In the genomic region with DNA sequence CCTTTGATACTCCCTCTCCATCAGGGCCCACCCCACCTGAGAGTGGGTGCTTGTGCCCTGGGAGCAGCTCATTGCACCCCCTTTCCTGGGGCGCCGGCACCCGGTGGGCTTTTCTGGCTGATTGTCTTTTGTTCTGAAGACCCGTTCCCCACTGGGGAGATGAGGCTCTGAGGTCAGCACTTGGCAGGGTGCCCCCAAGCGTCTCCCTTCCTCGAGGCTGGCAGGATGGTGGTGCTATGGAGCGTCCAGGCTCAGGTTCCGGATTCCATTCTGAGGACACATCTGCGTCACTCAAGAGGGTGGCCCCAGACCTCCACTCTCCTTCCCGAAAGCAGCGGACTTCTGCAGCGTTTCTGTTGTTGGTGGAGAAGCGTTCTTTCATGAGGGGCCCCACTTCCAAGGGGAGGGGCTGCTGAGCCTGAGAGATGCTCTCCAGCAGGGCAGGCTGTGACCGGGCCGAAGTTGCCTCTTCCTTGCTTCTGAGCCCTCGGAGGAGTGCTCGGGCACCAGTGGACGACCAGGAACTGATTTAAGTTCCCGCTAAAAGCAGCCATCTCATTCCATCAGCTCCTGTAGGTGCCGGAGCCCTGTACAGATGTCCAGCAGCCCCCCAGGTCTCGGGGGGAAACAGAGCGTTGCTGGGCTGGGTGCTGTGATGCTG, we compare ENCODE assay signal across 34 cellular contexts. TPM values are rescaled to one million over a fixed set of nuclear protein-coding genes. Genes with fewer than 3 reads are reported as not detected.
A peak's percentile ranks its signal among the peaks of the same experiment; 100 is the strongest.
DNase-seq lines count a peak whose midpoint lies in the region; ATAC-seq and TF ChIP-seq lines count a peak whose summit lies in the region.
"Had no signal": no experiment of that assay in that cellular context is flagged by ENCODE, and none has a peak within 500 bp of the region (broad histone marks: within the 10 kb centered on the region; RNA-seq: fewer than 3 reads in every experiment).

No MANE protein-coding gene starts in this region.

- H3K27ac ChIP-seq in rectal smooth muscle tissue (ENCODE audit: low read depth, low read length) = peak overlapping the region; percentile 34
- H3K27ac ChIP-seq in vagina = peak overlapping the region; percentile 39
- no peak overlapping the region for H3K27ac ChIP-seq in CD8-positive, alpha-beta memory T cell (ENCODE audit: low read depth, low read length)
- H3K27ac ChIP-seq: esophagus squamous epithelium, ovary had no signal

- no peaks in the 10 kb centered on the region for H3K27me3 ChIP-seq in rectal smooth muscle tissue (ENCODE audit: control insufficient read depth, insufficient read depth, low read length)
- H3K27me3 ChIP-seq in vagina = no peaks in the 10 kb centered on the region
- H3K27me3 ChIP-seq in CD8-positive, alpha-beta memory T cell (ENCODE audit: insufficient read depth, low read length, poor library complexity, severe bottlenecking) = no peaks in the 10 kb centered on the region
- H3K27me3 ChIP-seq: ovary had no signal

- no peaks in the 10 kb centered on the region for H3K4me1 Mint-ChIP-seq in CD8-positive, alpha-beta memory T cell
- H3K4me1 Mint-ChIP-seq: activated CD8-positive, alpha-beta memory T cell treated with anti-CD3 and anti-CD28 coated beads, Interleukin-2, amount 10 ng/mL, durations not matched to agents 7 days and 5 days; activated naive CD8-positive, alpha-beta T cell treated with anti-CD3 and anti-CD28 coated beads, Interleukin-2, amount 10 ng/mL, durations not matched to agents 7 days and 5 days; CD4-positive, CD25-positive, alpha-beta regulatory T cell; memory B cell; T-helper 17 cell had no signal

- TF ChIP-seq CTCF in vagina (IDR thresholded peaks at IDR 0.05) = no peak

- no peak overlapping the region for H3K4me3 ChIP-seq in rectal smooth muscle tissue (ENCODE audit: low read length)
- no peak overlapping the region for H3K4me3 ChIP-seq in vagina
- no peak overlapping the region for H3K4me3 ChIP-seq in CD8-positive, alpha-beta memory T cell (ENCODE audit: low read length)
- H3K4me3 ChIP-seq: esophagus squamous epithelium, GM12878, ovary had no signal

- CTCF ChIA-PET in CD8-positive, alpha-beta memory T cell (lab: Charles Lee) = no interaction called here

- no peak for TF ChIP-seq POLR2A in vagina (IDR thresholded peaks at IDR 0.05)

- no peak overlapping the region for H3K9ac ChIP-seq in rectal smooth muscle tissue (ENCODE audit: low read length)

- H3K4me1 ChIP-seq in rectal smooth muscle tissue (ENCODE audit: control insufficient read depth, insufficient read depth, low read length) = peaks cover 11% of the 10 kb centered on the region
- peaks cover 54% of the 10 kb centered on the region for H3K4me1 ChIP-seq in vagina
- no peaks in the 10 kb centered on the region for H3K4me1 ChIP-seq in CD8-positive, alpha-beta memory T cell (ENCODE audit: insufficient read depth, low read length)

- H3K36me3 Mint-ChIP-seq in CD8-positive, alpha-beta memory T cell = no peaks in the 10 kb centered on the region
- H3K36me3 Mint-ChIP-seq: activated CD8-positive, alpha-beta memory T cell treated with anti-CD3 and anti-CD28 coated beads, Interleukin-2, amount 10 ng/mL, durations not matched to agents 7 days and 5 days; activated naive CD8-positive, alpha-beta T cell treated with anti-CD3 and anti-CD28 coated beads, Interleukin-2, amount 10 ng/mL, durations not matched to agents 7 days and 5 days; CD4-positive, CD25-positive, alpha-beta regulatory T cell; memory B cell; type B pancreatic cell had no signal

- H3K9me3 ChIP-seq in vagina = no peaks in the 10 kb centered on the region
- H3K9me3 ChIP-seq in CD8-positive, alpha-beta memory T cell (ENCODE audit: low read length) = no peaks in the 10 kb centered on the region
- H3K9me3 ChIP-seq: esophagus squamous epithelium, ovary had no signal

- no peaks in the 10 kb centered on the region for H3K9me3 Mint-ChIP-seq in CD8-positive, alpha-beta memory T cell
- H3K9me3 Mint-ChIP-seq: activated naive CD8-positive, alpha-beta T cell treated with anti-CD3 and anti-CD28 coated beads, Interleukin-2, amount 10 ng/mL, durations not matched to agents 7 days and 5 days; dendritic cell treated with granulocyte-macrophage colony-stimulating factor and Interleukin-4, amounts not matched to agents 40 ng/mL and 50 ng/mL, for 4 days; memory B cell; nephron progenitor cell; type B pancreatic cell had no signal

- H3K27me3 Mint-ChIP-seq in CD8-positive, alpha-beta memory T cell = peaks cover 0 to 1% of the 10 kb centered on the region in 2 donors
- H3K27me3 Mint-ChIP-seq: activated CD8-positive, alpha-beta memory T cell treated with anti-CD3 and anti-CD28 coated beads, Interleukin-2, amount 10 ng/mL, durations not matched to agents 7 days and 5 days; activated naive CD8-positive, alpha-beta T cell treated with anti-CD3 and anti-CD28 coated beads, Interleukin-2, amount 10 ng/mL, durations not matched to agents 7 days and 5 days; CD4-positive, CD25-positive, alpha-beta regulatory T cell; dendritic cell treated with granulocyte-macrophage colony-stimulating factor and Interleukin-4, amounts not matched to agents 40 ng/mL and 50 ng/mL, for 4 days; T-helper 17 cell; type B pancreatic cell had no signal

- DNase-seq in RPMI7951 (ENCODE audit: low read depth) = peak; percentile 64
- peak; percentile 49 for DNase-seq in Right ventricle myocardium superior
- no peak for DNase-seq in vagina (ENCODE audit: extremely low spot score in 2 of 2)
- no peak for DNase-seq in DMS153 (lab: John Stamatoyannopoulos, UW)
- DNase-seq in CD8-positive, alpha-beta memory T cell = no peak
- DNase-seq: activated CD4-positive, alpha-beta T cell treated with anti-CD3 and anti-CD28 coated beads, Interleukin-2, amount 50 U/mL, for 4 hours; activated CD4-positive, CD25-positive, alpha-beta regulatory T cell; activated CD8-positive, alpha-beta memory T cell treated with anti-CD3 and anti-CD28 coated beads, Interleukin-2, amount 10 ng/mL, durations not matched to agents 7 days and 5 days; activated gamma-delta T cell treated with Interleukin-2 at 50 U/mL for 16 hours; activated naive CD8-positive, alpha-beta T cell treated with anti-CD3 and anti-CD28 coated beads, Interleukin-2, amount 10 ng/mL, durations not matched to agents 7 days and 5 days; activated T-cell treated with anti-CD3 and anti-CD28 coated beads, Interleukin-2, amount 50 U/mL, for 48 hours; caudate nucleus; CD4-positive, CD25-positive, alpha-beta regulatory T cell; esophagus squamous epithelium; hypothalamus; Karpas-422; left cardiac atrium; NCI-H1417; NCI-H2029 treated with DMSO at 0.1 percent for 48 hours; NCI-H524; nephron progenitor cell; PC-3; retina; SHP77; stimulated activated CD4-positive, alpha-beta T cell treated with anti-CD3 and anti-CD28 coated beads, Interleukin-15, amount 100 ng/mL, for 24 hours; stimulated activated CD4-positive, alpha-beta T cell treated with anti-CD3 and anti-CD28 coated beads, Interleukin-4, amount 100 ng/mL, for 4 hours; T-helper 17 cell had no signal

- H3K27ac Mint-ChIP-seq in CD8-positive, alpha-beta memory T cell = no peak overlapping the region
- H3K27ac Mint-ChIP-seq: activated CD8-positive, alpha-beta memory T cell treated with anti-CD3 and anti-CD28 coated beads, Interleukin-2, amount 10 ng/mL, durations not matched to agents 7 days and 5 days; activated naive CD8-positive, alpha-beta T cell treated with anti-CD3 and anti-CD28 coated beads, Interleukin-2, amount 10 ng/mL, durations not matched to agents 7 days and 5 days; CD4-positive, CD25-positive, alpha-beta regulatory T cell; dendritic cell treated with granulocyte-macrophage colony-stimulating factor and Interleukin-4, amounts not matched to agents 40 ng/mL and 50 ng/mL, for 4 days; memory B cell; nephron progenitor cell; T-helper 17 cell; type B pancreatic cell had no signal

- no peaks in the 10 kb centered on the region for H3K36me3 ChIP-seq in rectal smooth muscle tissue (ENCODE audit: control insufficient read depth, insufficient read depth, low read length)
- no peaks in the 10 kb centered on the region for H3K36me3 ChIP-seq in vagina
- H3K36me3 ChIP-seq in CD8-positive, alpha-beta memory T cell (ENCODE audit: insufficient read depth, low read length) = no peaks in the 10 kb centered on the region
- H3K36me3 ChIP-seq: esophagus squamous epithelium, ovary had no signal

- no peak overlapping the region for H3K4me3 Mint-ChIP-seq in CD8-positive, alpha-beta memory T cell
- H3K4me3 Mint-ChIP-seq: activated CD8-positive, alpha-beta memory T cell treated with anti-CD3 and anti-CD28 coated beads, Interleukin-2, amount 10 ng/mL, durations not matched to agents 7 days and 5 days; activated naive CD8-positive, alpha-beta T cell treated with anti-CD3 and anti-CD28 coated beads, Interleukin-2, amount 10 ng/mL, durations not matched to agents 7 days and 5 days; CD4-positive, CD25-positive, alpha-beta regulatory T cell; dendritic cell treated with granulocyte-macrophage colony-stimulating factor and Interleukin-4, amounts not matched to agents 40 ng/mL and 50 ng/mL, for 4 days; memory B cell; nephron progenitor cell; T-helper 17 cell; type B pancreatic cell had no signal

- POLR2A ChIA-PET in CD8-positive, alpha-beta memory T cell (lab: Charles Lee) = no interaction called here

- intact Hi-C loops in Right ventricle myocardium superior (cut with DNase I) (no loop called here), vagina (cut with DNase I) (no loop called here)

- ATAC-seq in Right ventricle myocardium superior (ENCODE audit: poor library complexity) = no peak
- ATAC-seq in GM21529 (IDR thresholded peaks at IDR 0.05; ENCODE audit: unreplicated experiment) = no peak
- ATAC-seq: activated CD8-positive, alpha-beta memory T cell treated with anti-CD3 and anti-CD28 coated beads, Interleukin-2, amount 10 ng/mL, durations not matched to agents 7 days and 5 days; GM12878; PC-3; T-helper 17 cell had no signal

RNA-seq across cellular contexts. Expression of a gene that starts 42.2 kb away (rescaled TPM):
- 138 and 179 TPM in 2 replicates for total RNA-seq in RPMI7951 (2014; rRNA removed; shearing (Covaris generic))
- total RNA-seq in Right ventricle myocardium superior = 12.7 TPM
- total RNA-seq in vagina = 36.6 TPM
- under 1 TPM; 0.02 to 0.13 TPM for total RNA-seq in CD8-positive, alpha-beta memory T cell
- 0.43 TPM for polyA plus RNA-seq in CD8-positive, alpha-beta memory T cell

Comparison
In these comparisons a context has a peak if more than half of its experiments do, and no peak if none do; other contexts are left out.
1. DNase-seq: peak in RPMI7951 (single experiment) and Right ventricle myocardium superior (single experiment); none in vagina (0 of 2), DMS153 (single experiment) and CD8-positive, alpha-beta memory T cell (0 of 5).
2. RNA of a gene that starts 42.2 kb away (total RNA-seq): 138 to 179 TPM in RPMI7951, 36.6 TPM in vagina (single experiment) and 12.7 TPM in Right ventricle myocardium superior (single experiment); 0.02 to 0.13 TPM in CD8-positive, alpha-beta memory T cell; every median in the first group is over 10 times any median in the second.